In the genomic region with DNA sequence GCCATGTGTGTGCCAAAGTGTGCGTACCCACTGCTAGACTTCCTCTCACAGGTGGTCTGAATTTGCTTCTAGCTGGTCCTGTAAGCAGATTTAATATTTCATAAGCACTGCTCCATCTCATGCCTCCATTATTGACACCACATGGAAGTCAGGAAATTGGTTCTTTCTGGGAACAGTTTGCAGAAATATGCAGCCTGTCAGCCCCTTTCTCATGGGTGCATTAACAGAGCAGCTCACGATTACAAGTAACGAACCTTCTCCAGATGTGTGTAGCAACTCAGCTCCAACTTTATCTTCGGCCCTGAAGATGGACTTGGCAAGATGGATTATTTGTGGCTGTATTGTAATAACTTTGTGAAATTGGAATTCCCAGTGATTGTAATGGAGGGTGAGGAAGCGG, we compare ENCODE assay signal across 17 cellular contexts.
DNase-seq lines count a peak whose midpoint lies in the region; ATAC-seq and TF ChIP-seq lines count a peak whose summit lies in the region.
"Had no signal": no experiment of that assay in that cellular context is flagged by ENCODE, and none has a peak within 500 bp of the region (broad histone marks: within the 10 kb centered on the region; RNA-seq: fewer than 3 reads in every experiment).

No MANE protein-coding gene starts in this region.

- H3K4me3 Mint-ChIP-seq in chondrocyte (ENCODE audit: unreplicated experiment), result no peak overlapping the region
- H3K4me3 Mint-ChIP-seq: activated CD4-positive, alpha-beta memory T cell treated with anti-CD3 and anti-CD28 coated beads for 36 hours; endodermal cell; natural killer cell treated with Interleukin-12 subunit alpha and Interleukin-12 subunit beta and Interleukin-15 and Interleukin-18, amount 100 ng/mL, for 72 hours had no signal

- peaks cover 0 to 4% (median 0%) of the 10 kb centered on the region in 3 donors for H3K4me1 ChIP-seq in skeletal muscle tissue (ENCODE audit: control insufficient read depth in 3 of 3, insufficient read depth in 3 of 3, low read length in 3 of 3)
- H3K4me1 ChIP-seq: BE2C had no signal

- H3K4me3 ChIP-seq in skeletal muscle tissue (ENCODE audit: low read length in 3 of 3), result peak overlapping the region in 1 of 3 donors; percentile 33
- H3K4me3 ChIP-seq: SJSA1 had no signal

- intact Hi-C loops in left ventricle myocardium superior (cut with micrococcal nuclease), result no loop called here

- peaks cover 4% of the 10 kb centered on the region for H3K9me3 Mint-ChIP-seq in chondrocyte (ENCODE audit: low read depth)

- ATAC-seq in left ventricle myocardium superior (peak; percentile 85), GM18519 (IDR thresholded peaks at IDR 0.05; ENCODE audit: low FRiP score, unreplicated experiment) (no peak), omental fat pad (ENCODE audit: low FRiP score) (no peak)
- ATAC-seq: left lobe of liver; natural killer cell treated with Interleukin-12 subunit alpha and Interleukin-12 subunit beta and Interleukin-15 and Interleukin-18, amount 100 ng/mL, for 72 hours had no signal

- H3K27me3 ChIP-seq in skeletal muscle tissue (ENCODE audit: control insufficient read depth in 3 of 3, insufficient read depth in 3 of 3, low read length in 3 of 3), result no peaks in the 10 kb centered on the region

- H3K4me1 Mint-ChIP-seq in chondrocyte (ENCODE audit: low read depth), result peaks cover 63% of the 10 kb centered on the region

- H3K27ac ChIP-seq in skeletal muscle tissue (ENCODE audit: low read depth, low read length), result peak overlapping the region; percentile 66

- TF ChIP-seq CTCF in chondrocyte (IDR thresholded peaks at IDR 0.05) (no peak), omental fat pad (IDR thresholded peaks at IDR 0.05) (no peak)

- H3K27me3 Mint-ChIP-seq in chondrocyte (ENCODE audit: low read depth), result no peaks in the 10 kb centered on the region
- H3K27me3 Mint-ChIP-seq: activated CD4-positive, alpha-beta memory T cell treated with anti-CD3 and anti-CD28 coated beads for 36 hours; natural killer cell treated with Interleukin-12 subunit alpha and Interleukin-12 subunit beta and Interleukin-15 and Interleukin-18, amount 100 ng/mL, for 72 hours had no signal

- no peaks in the 10 kb centered on the region for H3K36me3 ChIP-seq in skeletal muscle tissue (ENCODE audit: control insufficient read depth in 3 of 3, insufficient read depth in 3 of 3, low read length in 3 of 3)
- H3K36me3 ChIP-seq: BE2C, SJSA1 had no signal

- peak overlapping the region; percentile 82 for H3K27ac Mint-ChIP-seq in chondrocyte (ENCODE audit: unreplicated experiment)
- H3K27ac Mint-ChIP-seq: activated CD4-positive, alpha-beta memory T cell treated with anti-CD3 and anti-CD28 coated beads for 36 hours; endodermal cell; natural killer cell treated with Interleukin-12 subunit alpha and Interleukin-12 subunit beta and Interleukin-15 and Interleukin-18, amount 100 ng/mL, for 72 hours had no signal

- DNase-seq in EL (peak; percentile 25), chondrocyte (ENCODE audit: low spot score) (no peak), left ventricle myocardium superior (no peak), NCI-H2171 treated with DMSO at 0.1 percent for 48 hours (lab: John Stamatoyannopoulos, UW) (no peak), omental fat pad (ENCODE audit: low spot score) (no peak)
- no peak for DNase-seq in stimulated activated CD8-positive, alpha-beta memory T cell treated with anti-CD3 and anti-CD28 coated beads, Interleukin-4, amount 100 ng/mL, for 48 hours
- DNase-seq: activated CD4-positive, alpha-beta memory T cell treated with anti-CD3 and anti-CD28 coated beads for 36 hours; activated effector memory CD4-positive, alpha-beta T cell treated with anti-CD3 and anti-CD28 coated beads, Interleukin-2, amount 50 U/mL, for 16 hours; BE2C; endodermal cell; head of caudate nucleus; NCI-H2107 had no signal

- no peaks in the 10 kb centered on the region for H3K9me3 ChIP-seq in skeletal muscle tissue (ENCODE audit: control insufficient read depth in 3 of 3, low read length in 3 of 3)
- H3K9me3 ChIP-seq: BE2C, SJSA1 had no signal

- no peaks in the 10 kb centered on the region for H3K36me3 Mint-ChIP-seq in chondrocyte (ENCODE audit: low read depth)
- H3K36me3 Mint-ChIP-seq: natural killer cell treated with Interleukin-12 subunit alpha and Interleukin-12 subunit beta and Interleukin-15 and Interleukin-18, amount 100 ng/mL, for 72 hours had no signal

- H3K9ac ChIP-seq in skeletal muscle tissue (ENCODE audit: low read depth in 1 of 3, low read length in 3 of 3), result no peak overlapping the region
